8 cellular contexts compared by ENCODE assay signal in the genomic region with DNA sequence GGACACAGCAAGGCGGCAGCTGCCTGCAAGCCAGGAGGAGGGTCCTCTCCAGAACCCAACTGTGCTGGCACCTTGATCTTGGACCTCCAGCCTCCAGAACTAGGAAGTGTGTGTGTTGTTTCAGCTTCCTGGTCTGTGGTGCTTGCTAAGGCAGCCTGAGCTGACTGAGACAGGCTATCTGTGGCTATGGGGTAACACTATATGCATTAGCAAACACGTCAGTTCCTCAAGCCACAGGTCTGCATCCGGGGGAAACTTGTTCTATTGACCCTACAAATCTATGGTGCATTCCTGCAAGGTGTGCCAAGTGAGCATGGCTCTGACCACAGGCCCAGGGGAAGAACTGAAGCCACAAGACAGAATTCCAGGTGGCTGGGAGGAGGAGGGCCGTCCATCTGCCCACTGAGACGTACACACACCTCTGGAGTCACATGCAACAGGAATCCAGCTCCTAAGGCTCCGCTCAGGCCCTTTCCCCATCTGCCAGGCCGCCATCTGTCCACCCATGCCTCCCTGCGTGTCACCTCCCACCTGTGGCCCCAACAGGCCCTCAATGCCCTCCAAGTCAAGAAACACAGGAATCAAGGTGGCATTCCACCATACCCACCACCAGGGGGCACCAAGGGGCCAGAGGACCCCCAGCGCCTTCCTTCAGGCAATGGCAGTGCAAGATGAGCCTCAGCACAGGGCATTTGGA.
DNase-seq lines count a peak whose midpoint lies in the region; ATAC-seq lines count a peak whose summit lies in the region.

No MANE protein-coding gene starts in this region.

- H3K9me3 Mint-ChIP-seq in activated CD4-positive, alpha-beta T cell treated with anti-CD3 and anti-CD28 coated beads, Interleukin-2, amount 10 ng/mL, durations not matched to agents 24 days and 14 days: no peaks in the 10 kb centered on the region

- peaks cover 2% of the 10 kb centered on the region for H3K4me1 Mint-ChIP-seq in activated CD4-positive, alpha-beta T cell treated with anti-CD3 and anti-CD28 coated beads, Interleukin-2, amount 10 ng/mL, durations not matched to agents 24 days and 14 days

- H3K27me3 Mint-ChIP-seq in activated CD4-positive, alpha-beta T cell treated with anti-CD3 and anti-CD28 coated beads, Interleukin-2, amount 10 ng/mL, durations not matched to agents 24 days and 14 days: peaks cover 25% of the 10 kb centered on the region

- intact Hi-C loops in activated CD4-positive, alpha-beta T cell treated with anti-CD3 and anti-CD28 coated beads, Interleukin-2, amount 10 ng/mL, durations not matched to agents 24 days and 14 days (cut with micrococcal nuclease): loop anchor here (1.0 to 10.0 kb wide), 2 partner anchors 110 to 175 kb away; partner anchors contain the start of gene ROR2

- peak in 10 of 14 donors; percentile 2 to 53 (median 18) for DNase-seq in C1 segment of cervical spinal cord (lab: John Stamatoyannopoulos, UW)
- DNase-seq in NCI-H2227 (lab: John Stamatoyannopoulos, UW; ENCODE audit: unreplicated experiment): peak; percentile 64
- DNase-seq in activated CD4-positive, alpha-beta T cell treated with anti-CD3 and anti-CD28 coated beads, Interleukin-2, amount 10 ng/mL, durations not matched to agents 24 days and 14 days: peak; percentile 89
- DNase-seq in dermis blood vessel endothelial cell: peak; percentile 69
- DNase-seq in medulla oblongata (ENCODE audit: extremely low spot score): peak; percentile 61
- peak; percentile 15 to 18 for DNase-seq in stimulated activated CD8-positive, alpha-beta memory T cell treated with anti-CD3 and anti-CD28 coated beads, Interleukin-4, amount 100 ng/mL, for 1 hour (ENCODE audit: low read depth in 2 of 2, low spot score in 1 of 2)

- no peak overlapping the region for H3K27ac Mint-ChIP-seq in activated CD4-positive, alpha-beta T cell treated with anti-CD3 and anti-CD28 coated beads, Interleukin-2, amount 10 ng/mL, durations not matched to agents 24 days and 14 days

- peak; percentile 61 for ATAC-seq in GM19463 (IDR thresholded peaks at IDR 0.05; ENCODE audit: unreplicated experiment)
- ATAC-seq in GM21825 (IDR thresholded peaks at IDR 0.05; ENCODE audit: unreplicated experiment): no peak

- H3K36me3 Mint-ChIP-seq in activated CD4-positive, alpha-beta T cell treated with anti-CD3 and anti-CD28 coated beads, Interleukin-2, amount 10 ng/mL, durations not matched to agents 24 days and 14 days (ENCODE audit: low read depth): no peaks in the 10 kb centered on the region

- H3K4me3 Mint-ChIP-seq in activated CD4-positive, alpha-beta T cell treated with anti-CD3 and anti-CD28 coated beads, Interleukin-2, amount 10 ng/mL, durations not matched to agents 24 days and 14 days: no peak overlapping the region

Comparison
In these comparisons a context has a peak if more than half of its experiments do, and no peak if none do; other contexts are left out.
1. DNase-seq: peak in every context shown above with its lines; median percentile 89 in activated CD4-positive, alpha-beta T cell treated with anti-CD3 and anti-CD28 coated beads, Interleukin-2, amount 10 ng/mL, durations not matched to agents 24 days and 14 days; 69 in dermis blood vessel endothelial cell; 64 in NCI-H2227; 61 in medulla oblongata; 18 in C1 segment of cervical spinal cord; 16 in stimulated activated CD8-positive, alpha-beta memory T cell treated with anti-CD3 and anti-CD28 coated beads, Interleukin-4, amount 100 ng/mL, for 1 hour.